In genomic region chr9:78821126-78821822, GRCh38 we compare ENCODE assay signal across 8 cellular contexts.
DNase-seq lines count a peak whose midpoint lies in the region; ATAC-seq, FAIRE-seq and TF ChIP-seq lines count a peak whose summit lies in the region.

No MANE protein-coding gene starts in this region.

- H3K9ac ChIP-seq in K562 (ENCODE audit: insufficient read depth in 1 of 2, low read depth in 2 of 2, low read length in 2 of 2) (no peak overlapping the region), liver (ENCODE audit: low read depth in 1 of 2, low read length in 2 of 2) (no peak overlapping the region)

- TF ChIP-seq RAD21 in K562 (CRISPR knock-in tag; conservative IDR thresholded peaks at IDR 0.05 in 1 of 2, IDR thresholded peaks at IDR 0.05 in 1 of 2), result peak in 1 of 2 experiments; percentile 18; a peak in 2 of 4 replicates
- TF ChIP-seq RAD21 in liver (IDR thresholded peaks at IDR 0.05), result peak; percentile 68 to 80

- BruUV-seq in K562 (replicated peaks; lab: Mats Ljungman, UMichigan), result no TSS peak

- no peak for TF ChIP-seq EP300 in K562 (IDR thresholded peaks at IDR 0.05; ENCODE audit: low read length)

- H4K20me1 ChIP-seq in K562 (replicated peaks; ENCODE audit: control insufficient read depth, insufficient read depth, low read length), result no peaks in the 10 kb centered on the region

- no peaks in the 10 kb centered on the region for H3K9me1 ChIP-seq in K562 (ENCODE audit: control insufficient read depth, insufficient read depth, low read length)

- H3K36me3 ChIP-seq in K562 (ENCODE audit: control insufficient read depth, insufficient read depth, low read length) (no peaks in the 10 kb centered on the region), liver (ENCODE audit: control insufficient read depth in 4 of 4, insufficient read depth in 3 of 4, low read depth in 1 of 4, low read length in 3 of 4) (no peaks in the 10 kb centered on the region)

- CTCF ChIA-PET in K562 (lab: Yijun Ruan, JAX; ENCODE audit: low intra/inter-chr PET ratio), result no interaction called here

- no peak overlapping the region for H2AFZ ChIP-seq in K562 (ENCODE audit: low read depth, low read length)

- POLR2A ChIA-PET in K562 (lab: Yijun Ruan, JAX), result no interaction called here

- intact Hi-C loops in K562 (cut with micrococcal nuclease), result no loop called here

- DNase-seq in COLO829 (ENCODE audit: low spot score), result peak; percentile 48
- peak; percentile 25 for DNase-seq in NCI-H2227 treated with DMSO at 0.1 percent for 48 hours (lab: John Stamatoyannopoulos, UW)
- DNase-seq in K562 (ENCODE audit: extremely low read depth in 1 of 4, low spot score in 3 of 4), result peak; percentile 4 to 30 (median 14)
- DNase-seq in occipital lobe (lab: John Stamatoyannopoulos, UW), result no peak
- no peak for DNase-seq in activated effector memory CD4-positive, alpha-beta T cell treated with anti-CD3 and anti-CD28 coated beads, Interleukin-2, amount 50 U/mL, for 16 hours

- TF ChIP-seq CTCF in K562 (IDR thresholded peaks at IDR 0.05 in 2 of 3, conservative IDR thresholded peaks at IDR 0.05 in 1 of 3; ENCODE audit: insufficient read depth in 2 of 3, low read depth in 1 of 3, low read length in 3 of 3), result peak in 2 of 3 experiments; percentile 39 to 42; a peak in 2 of 6 replicates
- peak; percentile 70 for TF ChIP-seq CTCF in liver (IDR thresholded peaks at IDR 0.05; ENCODE audit: low read depth, low read length, missing input control)

- in situ Hi-C loops in K562 (cut with MboI), result no loop called here

- 0% methylated on average over 7 of the region's 9 CpGs for WGBS in K562 (ENCODE audit: insufficient coverage, low coverage, missing lambda C conversion rate)
- 33% methylated on average over 9 of the region's 9 CpGs for WGBS in liver

- H3K4me1 ChIP-seq in K562 (replicated peaks in 1 of 2; ENCODE audit: control insufficient read depth in 2 of 2, insufficient read depth in 2 of 2, low read length in 2 of 2) (no peaks in the 10 kb centered on the region), liver (ENCODE audit: control insufficient read depth in 4 of 4, insufficient read depth in 4 of 4, low read length in 3 of 4) (peaks cover 0 to 6% (median 0%) of the 10 kb centered on the region in 4 donors)

- ATAC-seq in GM18873 (IDR thresholded peaks at IDR 0.05; ENCODE audit: low FRiP score, unreplicated experiment), result peak; percentile 78
- peak; percentile 62 for ATAC-seq in HG03139 (IDR thresholded peaks at IDR 0.05; ENCODE audit: unreplicated experiment)
- ATAC-seq in K562, result no peak

- TF ChIP-seq POLR2A in K562 (conservative IDR thresholded peaks at IDR 0.05), result no peak

- H3K79me2 ChIP-seq in K562 (ENCODE audit: control insufficient read depth, insufficient read depth, low read length), result no peaks in the 10 kb centered on the region

- H3K9me3 ChIP-seq in K562 (replicated peaks; ENCODE audit: control insufficient read depth, insufficient read depth, low read depth, low read length), result no peaks in the 10 kb centered on the region
- H3K9me3 ChIP-seq in liver (ENCODE audit: control insufficient read depth in 4 of 4, low read length in 3 of 4), result no peaks in the 10 kb centered on the region

- no peak overlapping the region for H3K4me3 ChIP-seq in K562
- peak overlapping the region; percentile 21 to 57 (median 40) for H3K4me3 ChIP-seq in liver (ENCODE audit: low read depth in 1 of 3, low read length in 3 of 3)

- H3K27ac ChIP-seq in K562 (ENCODE audit: extremely low read depth, low read depth, low read length) (no peak overlapping the region), liver (ENCODE audit: low read depth in 1 of 2, low read length in 2 of 2) (no peak overlapping the region)

- FAIRE-seq in K562 (lab: Jason Lieb, UNC), result no peak

- no peak overlapping the region for H3K4me2 ChIP-seq in K562 (ENCODE audit: insufficient read depth, low read length)

- H3K27me3 ChIP-seq in K562 (ENCODE audit: control insufficient read depth in 2 of 2, insufficient read depth in 2 of 2, low read length in 2 of 2), result no peaks in the 10 kb centered on the region
- H3K27me3 ChIP-seq in liver (ENCODE audit: control insufficient read depth in 4 of 4, insufficient read depth in 4 of 4, low read length in 3 of 4), result no peaks in the 10 kb centered on the region

TF ChIP-seq in K562, 482 proteins besides CTCF, POLR2A, EP300 and RAD21:
- TF ChIP-seq PBX2 (CRISPR knock-in tag; IDR thresholded peaks at IDR 0.05; ENCODE audit: low read depth) (no peak), PBX2 (tag; conservative IDR thresholded peaks at IDR 0.05; ENCODE audit: low read depth) (0 out of 2 replicates have a peak, but pooled peaks have one; percentile 20), PKNOX1 (IDR thresholded peaks at IDR 0.05) (peak; percentile 58), ZC3H11A (IDR thresholded peaks at IDR 0.05; ENCODE audit: low read depth, low read length) (no peak), HSF4 (CRISPR knock-in tag; IDR thresholded peaks at IDR 0.05; ENCODE audit: borderline replicate concordance) (no peak), ZNF780A (CRISPR knock-in tag; IDR thresholded peaks at IDR 0.05) (no peak), POLR2G (IDR thresholded peaks at IDR 0.05; ENCODE audit: low read depth, low read length) (no peak), ZFP30 (CRISPR knock-in tag; IDR thresholded peaks at IDR 0.05; ENCODE audit: borderline replicate concordance) (no peak)

TF ChIP-seq in liver, 16 proteins besides CTCF, POLR2A, EP300 and RAD21:
- peak; percentile 33 for TF ChIP-seq SP1 (IDR thresholded peaks at IDR 0.05)
- peak; percentile 17 to 46 for TF ChIP-seq HNF4A (conservative IDR thresholded peaks at IDR 0.05)
- no peak for TF ChIP-seq FOXA2 (IDR thresholded peaks at IDR 0.05)
- peak; percentile 86 for TF ChIP-seq YY1 (IDR thresholded peaks at IDR 0.05)
TF ChIP-seq in liver: peak in this region for 3.

Comparison
In these comparisons a context has a peak if more than half of its experiments do, and no peak if none do; other contexts are left out.
1. DNase-seq: peak in COLO829 (single experiment), NCI-H2227 treated with DMSO at 0.1 percent for 48 hours (single experiment) and K562 (4 of 4); none in occipital lobe (single experiment) and activated effector memory CD4-positive, alpha-beta T cell treated with anti-CD3 and anti-CD28 coated beads, Interleukin-2, amount 50 U/mL, for 16 hours (single experiment).